In the genomic region with DNA sequence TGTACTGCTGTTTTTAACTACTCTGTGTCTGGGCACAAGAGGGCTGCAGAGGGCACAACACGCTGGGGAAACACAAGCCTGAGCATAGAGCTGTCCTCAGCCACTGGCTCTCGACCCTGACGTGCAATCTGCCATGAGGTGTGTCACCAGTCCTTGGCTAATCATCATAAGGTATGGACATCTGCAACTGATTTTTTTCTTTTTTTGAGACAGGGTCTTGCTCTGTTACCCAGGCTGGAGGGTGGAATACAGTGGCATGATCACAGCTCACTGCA, we compare ENCODE assay signal across 14 cellular contexts. TPM values are rescaled to one million over a fixed set of nuclear protein-coding genes. Genes with fewer than 3 reads are reported as not detected.
DNase-seq lines count a peak whose midpoint lies in the region; ATAC-seq and TF ChIP-seq lines count a peak whose summit lies in the region.
"Had no signal": no experiment of that assay in that cellular context is flagged by ENCODE, and none has a peak within 500 bp of the region (broad histone marks: within the 10 kb centered on the region; RNA-seq: fewer than 3 reads in every experiment).

No MANE protein-coding gene starts in this region.

- no peak for TF ChIP-seq EP300 in suprapubic skin (IDR thresholded peaks at IDR 0.05)

- peaks cover 85% of the 10 kb centered on the region for H3K4me1 Mint-ChIP-seq in activated CD4-positive, alpha-beta T cell treated with anti-CD3 and anti-CD28 coated beads for 36 hours
- H3K4me1 Mint-ChIP-seq in brain (peaks cover 74% of the 10 kb centered on the region), mesothelial cell of epicardium (peaks cover 75% of the 10 kb centered on the region)

- TF ChIP-seq CTCF in brain (conservative IDR thresholded peaks at IDR 0.05) = no peak
- no peak for TF ChIP-seq CTCF in mesothelial cell of epicardium (IDR thresholded peaks at IDR 0.05; ENCODE audit: unreplicated experiment)
- TF ChIP-seq CTCF in suprapubic skin (IDR thresholded peaks at IDR 0.05) = no peak
- TF ChIP-seq CTCF in right lobe of liver (IDR thresholded peaks at IDR 0.05) = no peak

- H3K4me3 ChIP-seq in suprapubic skin = no peak overlapping the region
- no peak overlapping the region for H3K4me3 ChIP-seq in right lobe of liver
- H3K4me3 ChIP-seq: K562 had no signal

- H3K4me1 ChIP-seq in suprapubic skin (peaks cover 100% of the 10 kb centered on the region), right lobe of liver (peaks cover 0 to 36% (median 25%) of the 10 kb centered on the region in 4 donors)

- no peak for DNase-seq in activated CD4-positive, alpha-beta T cell treated with anti-CD3 and anti-CD28 coated beads for 36 hours
- DNase-seq in activated CD4-positive, alpha-beta T cell treated with anti-CD3 and anti-CD28 coated beads for 48 hours = no peak
- DNase-seq in mesothelial cell of epicardium (ENCODE audit: low spot score in 2 of 2, unreplicated experiment in 2 of 2) = no peak
- DNase-seq in suprapubic skin (ENCODE audit: low spot score in 2 of 2) = no peak
- DNase-seq in DMS153 (lab: John Stamatoyannopoulos, UW) = no peak
- DNase-seq in activated CD4-positive, alpha-beta T cell treated with anti-CD3 and anti-CD28 coated beads, Interleukin-2, amount 50 U/mL, for 48 hours = no peak
- DNase-seq in right lobe of liver = no peak
- DNase-seq: activated T-cell treated with anti-CD3 and anti-CD28 coated beads, Interleukin-2, amount 50 U/mL, for 72 hours; effector CD8-positive, alpha-beta T cell; NCI-H2227 treated with DMSO at 0.1 percent for 48 hours; SW 1271 had no signal

- WGBS in suprapubic skin = 77% methylated on average over 3 of the region's 3 CpGs
- 57% methylated on average over 1 of the region's 3 CpGs for WGBS in right lobe of liver (ENCODE audit: insufficient coverage, low coverage, low lambda C conversion rate, missing lambda C conversion rate)

- CTCF ChIA-PET in activated CD4-positive, alpha-beta T cell treated with anti-CD3 and anti-CD28 coated beads for 36 hours (lab: Charles Lee) = interaction anchor here (0.9 to 9.9 kb wide), 9 partner anchors 7 to 54 kb away, joined by 3 to 69 read pairs (median 6); no protein-coding TSS in a partner anchor

- H3K27ac ChIP-seq in suprapubic skin = peak overlapping the region; percentile 86
- H3K27ac ChIP-seq in right lobe of liver = no peak overlapping the region

- H3K27me3 ChIP-seq in suprapubic skin = no peaks in the 10 kb centered on the region
- H3K27me3 ChIP-seq in right lobe of liver = no peaks in the 10 kb centered on the region

- POLR2A ChIA-PET in activated CD4-positive, alpha-beta T cell treated with anti-CD3 and anti-CD28 coated beads for 36 hours (lab: Charles Lee) = interaction anchor here (0.9 to 5.8 kb wide), 3 partner anchors 8 to 56 kb away, joined by 3 to 47 read pairs (median 4); partner anchors contain the start of genes RNU4-1 and RNU4-2

- H3K36me3 Mint-ChIP-seq in activated CD4-positive, alpha-beta T cell treated with anti-CD3 and anti-CD28 coated beads for 36 hours (ENCODE audit: low read depth) = no peaks in the 10 kb centered on the region
- H3K36me3 Mint-ChIP-seq in brain = no peaks in the 10 kb centered on the region
- H3K36me3 Mint-ChIP-seq in mesothelial cell of epicardium = no peaks in the 10 kb centered on the region

- H3K9me3 ChIP-seq in suprapubic skin = no peaks in the 10 kb centered on the region
- no peaks in the 10 kb centered on the region for H3K9me3 ChIP-seq in right lobe of liver

- H3K4me3 Mint-ChIP-seq in activated CD4-positive, alpha-beta T cell treated with anti-CD3 and anti-CD28 coated beads for 36 hours = no peak overlapping the region
- H3K4me3 Mint-ChIP-seq in brain = peak overlapping the region in 2 of 5 experiments; percentile 33 to 61
- no peak overlapping the region for H3K4me3 Mint-ChIP-seq in mesothelial cell of epicardium
- H3K4me3 Mint-ChIP-seq: activated T-cell treated with anti-CD3 and anti-CD28 coated beads, Interleukin-2, amount 50 U/mL, for 72 hours had no signal

- peak overlapping the region; percentile 58 for H3K27ac Mint-ChIP-seq in activated CD4-positive, alpha-beta T cell treated with anti-CD3 and anti-CD28 coated beads for 36 hours
- peak overlapping the region; percentile 61 to 99 (median 95) for H3K27ac Mint-ChIP-seq in brain
- peak overlapping the region; percentile 99 for H3K27ac Mint-ChIP-seq in mesothelial cell of epicardium
- H3K27ac Mint-ChIP-seq: activated T-cell treated with anti-CD3 and anti-CD28 coated beads, Interleukin-2, amount 50 U/mL, for 72 hours had no signal

- no peaks in the 10 kb centered on the region for H3K9me3 Mint-ChIP-seq in activated CD4-positive, alpha-beta T cell treated with anti-CD3 and anti-CD28 coated beads for 36 hours (ENCODE audit: low read depth)
- H3K9me3 Mint-ChIP-seq in brain = no peaks in the 10 kb centered on the region
- no peaks in the 10 kb centered on the region for H3K9me3 Mint-ChIP-seq in mesothelial cell of epicardium
- H3K9me3 Mint-ChIP-seq: activated T-cell treated with anti-CD3 and anti-CD28 coated beads, Interleukin-2, amount 50 U/mL, for 72 hours had no signal

- no peaks in the 10 kb centered on the region for H3K27me3 Mint-ChIP-seq in activated CD4-positive, alpha-beta T cell treated with anti-CD3 and anti-CD28 coated beads for 36 hours
- H3K27me3 Mint-ChIP-seq in brain (no peaks in the 10 kb centered on the region), mesothelial cell of epicardium (ENCODE audit: low read depth) (no peaks in the 10 kb centered on the region)

- intact Hi-C loops in activated CD4-positive, alpha-beta T cell treated with anti-CD3 and anti-CD28 coated beads for 36 hours (cut with DNase I, micrococcal nuclease) = no loop called here
- intact Hi-C loops in right lobe of liver (cut with DNase I) = no loop called here

- no peak for ATAC-seq in activated CD4-positive, alpha-beta T cell treated with anti-CD3 and anti-CD28 coated beads for 36 hours
- ATAC-seq in right lobe of liver = no peak
- ATAC-seq: activated T-cell treated with anti-CD3 and anti-CD28 coated beads, Interleukin-2, amount 50 U/mL, for 72 hours had no signal

- no peaks in the 10 kb centered on the region for H3K36me3 ChIP-seq in suprapubic skin
- H3K36me3 ChIP-seq in right lobe of liver = peaks cover 0 to 2% (median 0%) of the 10 kb centered on the region in 4 donors

- TF ChIP-seq POLR2A in suprapubic skin (IDR thresholded peaks at IDR 0.05) (no peak), right lobe of liver (IDR thresholded peaks at IDR 0.05) (no peak)

RNA-seq across cellular contexts. Expression of gene PXN, which starts 29.5 kb away (rescaled TPM):
- total RNA-seq in activated CD4-positive, alpha-beta T cell treated with anti-CD3 and anti-CD28 coated beads for 36 hours = 100 to 1,000 TPM in 1 of 2 experiments, 10 to 100 TPM in 1; 74.5 to 104 TPM
- polyA plus RNA-seq in brain (ENCODE audit: insufficient read depth, low read depth, low replicate concordance) = 60.2 TPM
- total RNA-seq in mesothelial cell of epicardium (113 to 123 TPM (median 117 TPM) in 3 replicates), suprapubic skin (10 to 100 TPM; 37.2 to 63.7 (median 51.6) TPM), right lobe of liver (10 to 100 TPM; 15.1 to 32.6 (median 24.1) TPM)

RNA-seq across cellular contexts. Expression of gene RPLP0, which starts 35.1 kb away (rescaled TPM):
- 1,000 to 10,000 TPM; 3,424 to 4,221 TPM for total RNA-seq in activated CD4-positive, alpha-beta T cell treated with anti-CD3 and anti-CD28 coated beads for 36 hours
- polyA plus RNA-seq in brain (ENCODE audit: insufficient read depth, low read depth, low replicate concordance) = 2,030 TPM
- total RNA-seq in mesothelial cell of epicardium = 1,924 to 1,989 TPM (median 1,950 TPM) in 3 replicates
- 1,000 to 10,000 TPM; 1,993 to 4,861 (median 3,987) TPM for total RNA-seq in suprapubic skin
- total RNA-seq in right lobe of liver = 1,000 to 10,000 TPM in 2 of 6 experiments, 100 to 1,000 TPM in 4; 549 to 1,070 (median 665) TPM

RNA-seq across cellular contexts. Expression of gene GCN1, which starts 41.5 kb away (rescaled TPM):
- 100 to 1,000 TPM; 125 to 139 TPM for total RNA-seq in activated CD4-positive, alpha-beta T cell treated with anti-CD3 and anti-CD28 coated beads for 36 hours
- polyA plus RNA-seq in brain (ENCODE audit: insufficient read depth, low read depth, low replicate concordance) = 28.1 TPM
- total RNA-seq in mesothelial cell of epicardium (121 to 134 TPM (median 127 TPM) in 3 replicates), suprapubic skin (100 to 1,000 TPM in 2 of 4 donors, 10 to 100 TPM in 2; 62.0 to 310 (median 101) TPM), right lobe of liver (10 to 100 TPM; 29.9 to 62.8 (median 39.4) TPM)

RNA-seq across cellular contexts. Expression of gene RNU4-2, which starts 55.6 kb away (rescaled TPM):
- total RNA-seq in activated CD4-positive, alpha-beta T cell treated with anti-CD3 and anti-CD28 coated beads for 36 hours = 1,000 to 10,000 TPM in 1 of 2 experiments, 100 to 1,000 TPM in 1; 385 to 1,689 TPM
- not detected for polyA plus RNA-seq in brain (ENCODE audit: insufficient read depth, low read depth, low replicate concordance)
- 9,118 to 10,048 TPM (median 9,930 TPM) in 3 replicates for total RNA-seq in mesothelial cell of epicardium
- total RNA-seq in suprapubic skin = under 1 TPM; under 0.01 TPM
- total RNA-seq in right lobe of liver = 1,000 to 10,000 TPM in 4 of 6 experiments, under 1 TPM in 2; under 0.01 to 8,070 (median 3,211) TPM
- polyA plus RNA-seq: K562, thymus had no signal

RNA-seq across cellular contexts. Expression of gene RNU4-1, which starts 57.0 kb away (rescaled TPM):
- 1,000 to 10,000 TPM in 1 of 2 experiments, 100 to 1,000 TPM in 1; 323 to 1,150 TPM for total RNA-seq in activated CD4-positive, alpha-beta T cell treated with anti-CD3 and anti-CD28 coated beads for 36 hours
- polyA plus RNA-seq in brain (ENCODE audit: insufficient read depth, low read depth, low replicate concordance) = not detected
- total RNA-seq in mesothelial cell of epicardium = 5,196 to 5,477 TPM (median 5,368 TPM) in 3 replicates
- total RNA-seq in suprapubic skin = not detected
- total RNA-seq in right lobe of liver = 1,000 to 10,000 TPM in 4 of 6 experiments, under 1 TPM in 1, not detected in 1; under 0.01 to 2,710 (median 2,128) TPM
- polyA plus RNA-seq: thymus had no signal
